1 cellular context compared by ENCODE assay signal in genomic region chr12:118288174-118288573, GRCh38.
A peak's percentile ranks its signal among the peaks of the same experiment; 100 is the strongest.
TF ChIP-seq lines count a peak whose summit lies in the region.

No MANE protein-coding gene starts in this region.

TF ChIP-seq in K562, 482 proteins besides CTCF, POLR2A, EP300 and RAD21 (continued from another document):
- TF ChIP-seq, protein P1, sequence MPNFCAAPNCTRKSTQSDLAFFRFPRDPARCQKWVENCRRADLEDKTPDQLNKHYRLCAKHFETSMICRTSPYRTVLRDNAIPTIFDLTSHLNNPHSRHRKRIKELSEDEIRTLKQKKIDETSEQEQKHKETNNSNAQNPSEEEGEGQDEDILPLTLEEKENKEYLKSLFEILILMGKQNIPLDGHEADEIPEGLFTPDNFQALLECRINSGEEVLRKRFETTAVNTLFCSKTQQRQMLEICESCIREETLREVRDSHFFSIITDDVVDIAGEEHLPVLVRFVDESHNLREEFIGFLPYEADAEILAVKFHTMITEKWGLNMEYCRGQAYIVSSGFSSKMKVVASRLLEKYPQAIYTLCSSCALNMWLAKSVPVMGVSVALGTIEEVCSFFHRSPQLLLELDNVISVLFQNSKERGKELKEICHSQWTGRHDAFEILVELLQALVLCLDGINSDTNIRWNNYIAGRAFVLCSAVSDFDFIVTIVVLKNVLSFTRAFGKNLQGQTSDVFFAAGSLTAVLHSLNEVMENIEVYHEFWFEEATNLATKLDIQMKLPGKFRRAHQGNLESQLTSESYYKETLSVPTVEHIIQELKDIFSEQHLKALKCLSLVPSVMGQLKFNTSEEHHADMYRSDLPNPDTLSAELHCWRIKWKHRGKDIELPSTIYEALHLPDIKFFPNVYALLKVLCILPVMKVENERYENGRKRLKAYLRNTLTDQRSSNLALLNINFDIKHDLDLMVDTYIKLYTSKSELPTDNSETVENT (CRISPR knock-in tag; IDR thresholded peaks at IDR 0.05), result no peak
- TF ChIP-seq ARID1B (IDR thresholded peaks at IDR 0.05) (peak; percentile 74), LEF1 (IDR thresholded peaks at IDR 0.05) (peak; percentile 68; the same call in 1 of the 2 replicates), ZNF324 (CRISPR knock-in tag; IDR thresholded peaks at IDR 0.05) (no peak), CCNT2 (IDR thresholded peaks at IDR 0.05; ENCODE audit: borderline replicate concordance, extremely low read depth, insufficient read length, low read depth, low read length) (peak; percentile 14), CBFA2T2 (conservative IDR thresholded peaks at IDR 0.05) (peak; percentile 52), TRIM24 (IDR thresholded peaks at IDR 0.05) (peak in 1 of 2 experiments; percentile 46; a peak in 1 of 4 replicates), KDM1A (IDR thresholded peaks at IDR 0.05) (0 out of 4 replicates have a peak, but pooled peaks of 1 of the 2 experiments have one; percentile 27), JUND (IDR thresholded peaks at IDR 0.05; ENCODE audit: borderline replicate concordance, low read depth, low read length) (peak; percentile 47; the same call in 1 of the 2 replicates), JUND (tag; IDR thresholded peaks at IDR 0.05; ENCODE audit: borderline replicate concordance, low read depth, low read length) (no peak; the same call in 1 of the 3 replicates), GATAD2B (IDR thresholded peaks at IDR 0.05; ENCODE audit: borderline replicate concordance) (peak; percentile 75; the same call in 1 of the 2 replicates), DPF2 (IDR thresholded peaks at IDR 0.05) (peak; percentile 81), ATF7 (IDR thresholded peaks at IDR 0.05) (peak; percentile 67), TAL1 (IDR thresholded peaks at IDR 0.05) (peak; percentile 55), ZBTB7A (IDR thresholded peaks at IDR 0.05; ENCODE audit: borderline replicate concordance, control insufficient read depth, low read depth, low read length) (no peak), FOXJ2 (tag; IDR thresholded peaks at IDR 0.05) (no peak), SMARCE1 (IDR thresholded peaks at IDR 0.05) (peak; percentile 54; the same call in 1 of the 2 replicates), XRCC5 (IDR thresholded peaks at IDR 0.05; ENCODE audit: low read depth, low read length) (no peak), TEAD4 (IDR thresholded peaks at IDR 0.05; ENCODE audit: low read length) (peak; percentile 59), TEAD4 (CRISPR knock-in tag; IDR thresholded peaks at IDR 0.05; ENCODE audit: borderline replicate concordance) (no peak), NCOR1 (IDR thresholded peaks at IDR 0.05) (peak; percentile 79), ESRRA (IDR thresholded peaks at IDR 0.05; ENCODE audit: borderline replicate concordance, low read depth) (peak; percentile 75), HMBOX1 (IDR thresholded peaks at IDR 0.05) (peak; percentile 68), SOX6 (IDR thresholded peaks at IDR 0.05) (peak; percentile 24; the same call in 1 of the 2 replicates), KLF13 (tag; IDR thresholded peaks at IDR 0.05; ENCODE audit: borderline replicate concordance, low read depth) (no peak), SREBF2 (CRISPR knock-in tag; IDR thresholded peaks at IDR 0.05) (no peak), CBFA2T3 (IDR thresholded peaks at IDR 0.05) (peak; percentile 77), ARID3A (IDR thresholded peaks at IDR 0.05; ENCODE audit: borderline replicate concordance, low read depth, low read length) (peak; percentile 20; the same call in 1 of the 2 replicates), HDAC3 (IDR thresholded peaks at IDR 0.05; ENCODE audit: borderline replicate concordance, partially characterized antibody) (peak; percentile 52), RBM34 (IDR thresholded peaks at IDR 0.05; ENCODE audit: borderline replicate concordance, insufficient read depth, low read length) (no peak), EGR1 (conservative IDR thresholded peaks at IDR 0.05) (peak; percentile 84), GATAD2A (IDR thresholded peaks at IDR 0.05) (0 out of 2 replicates have a peak, but pooled peaks have one; percentile 11), PHB2 (IDR thresholded peaks at IDR 0.05; ENCODE audit: low read depth) (no peak)
- TF ChIP-seq, protein P2, sequence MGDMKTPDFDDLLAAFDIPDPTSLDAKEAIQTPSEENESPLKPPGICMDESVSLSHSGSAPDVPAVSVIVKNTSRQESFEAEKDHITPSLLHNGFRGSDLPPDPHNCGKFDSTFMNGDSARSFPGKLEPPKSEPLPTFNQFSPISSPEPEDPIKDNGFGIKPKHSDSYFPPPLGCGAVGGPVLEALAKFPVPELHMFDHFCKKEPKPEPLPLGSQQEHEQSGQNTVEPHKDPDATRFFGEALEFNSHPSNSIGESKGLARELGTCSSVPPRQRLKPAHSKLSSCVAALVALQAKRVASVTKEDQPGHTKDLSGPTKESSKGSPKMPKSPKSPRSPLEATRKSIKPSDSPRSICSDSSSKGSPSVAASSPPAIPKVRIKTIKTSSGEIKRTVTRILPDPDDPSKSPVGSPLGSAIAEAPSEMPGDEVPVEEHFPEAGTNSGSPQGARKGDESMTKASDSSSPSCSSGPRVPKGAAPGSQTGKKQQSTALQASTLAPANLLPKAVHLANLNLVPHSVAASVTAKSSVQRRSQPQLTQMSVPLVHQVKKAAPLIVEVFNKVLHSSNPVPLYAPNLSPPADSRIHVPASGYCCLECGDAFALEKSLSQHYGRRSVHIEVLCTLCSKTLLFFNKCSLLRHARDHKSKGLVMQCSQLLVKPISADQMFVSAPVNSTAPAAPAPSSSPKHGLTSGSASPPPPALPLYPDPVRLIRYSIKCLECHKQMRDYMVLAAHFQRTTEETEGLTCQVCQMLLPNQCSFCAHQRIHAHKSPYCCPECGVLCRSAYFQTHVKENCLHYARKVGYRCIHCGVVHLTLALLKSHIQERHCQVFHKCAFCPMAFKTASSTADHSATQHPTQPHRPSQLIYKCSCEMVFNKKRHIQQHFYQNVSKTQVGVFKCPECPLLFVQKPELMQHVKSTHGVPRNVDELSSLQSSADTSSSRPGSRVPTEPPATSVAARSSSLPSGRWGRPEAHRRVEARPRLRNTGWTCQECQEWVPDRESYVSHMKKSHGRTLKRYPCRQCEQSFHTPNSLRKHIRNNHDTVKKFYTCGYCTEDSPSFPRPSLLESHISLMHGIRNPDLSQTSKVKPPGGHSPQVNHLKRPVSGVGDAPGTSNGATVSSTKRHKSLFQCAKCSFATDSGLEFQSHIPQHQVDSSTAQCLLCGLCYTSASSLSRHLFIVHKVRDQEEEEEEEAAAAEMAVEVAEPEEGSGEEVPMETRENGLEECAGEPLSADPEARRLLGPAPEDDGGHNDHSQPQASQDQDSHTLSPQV (IDR thresholded peaks at IDR 0.05), result 0 out of 2 replicates have a peak, but pooled peaks have one; percentile 39
- TF ChIP-seq, protein P3, sequence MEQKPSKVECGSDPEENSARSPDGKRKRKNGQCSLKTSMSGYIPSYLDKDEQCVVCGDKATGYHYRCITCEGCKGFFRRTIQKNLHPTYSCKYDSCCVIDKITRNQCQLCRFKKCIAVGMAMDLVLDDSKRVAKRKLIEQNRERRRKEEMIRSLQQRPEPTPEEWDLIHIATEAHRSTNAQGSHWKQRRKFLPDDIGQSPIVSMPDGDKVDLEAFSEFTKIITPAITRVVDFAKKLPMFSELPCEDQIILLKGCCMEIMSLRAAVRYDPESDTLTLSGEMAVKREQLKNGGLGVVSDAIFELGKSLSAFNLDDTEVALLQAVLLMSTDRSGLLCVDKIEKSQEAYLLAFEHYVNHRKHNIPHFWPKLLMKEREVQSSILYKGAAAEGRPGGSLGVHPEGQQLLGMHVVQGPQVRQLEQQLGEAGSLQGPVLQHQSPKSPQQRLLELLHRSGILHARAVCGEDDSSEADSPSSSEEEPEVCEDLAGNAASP (IDR thresholded peaks at IDR 0.05), result peak; percentile 73
- TF ChIP-seq, protein P4, sequence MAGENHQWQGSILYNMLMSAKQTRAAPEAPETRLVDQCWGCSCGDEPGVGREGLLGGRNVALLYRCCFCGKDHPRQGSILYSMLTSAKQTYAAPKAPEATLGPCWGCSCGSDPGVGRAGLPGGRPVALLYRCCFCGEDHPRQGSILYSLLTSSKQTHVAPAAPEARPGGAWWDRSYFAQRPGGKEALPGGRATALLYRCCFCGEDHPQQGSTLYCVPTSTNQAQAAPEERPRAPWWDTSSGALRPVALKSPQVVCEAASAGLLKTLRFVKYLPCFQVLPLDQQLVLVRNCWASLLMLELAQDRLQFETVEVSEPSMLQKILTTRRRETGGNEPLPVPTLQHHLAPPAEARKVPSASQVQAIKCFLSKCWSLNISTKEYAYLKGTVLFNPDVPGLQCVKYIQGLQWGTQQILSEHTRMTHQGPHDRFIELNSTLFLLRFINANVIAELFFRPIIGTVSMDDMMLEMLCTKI (IDR thresholded peaks at IDR 0.05; ENCODE audit: partially characterized antibody), result no peak
- TF ChIP-seq, protein P5, sequence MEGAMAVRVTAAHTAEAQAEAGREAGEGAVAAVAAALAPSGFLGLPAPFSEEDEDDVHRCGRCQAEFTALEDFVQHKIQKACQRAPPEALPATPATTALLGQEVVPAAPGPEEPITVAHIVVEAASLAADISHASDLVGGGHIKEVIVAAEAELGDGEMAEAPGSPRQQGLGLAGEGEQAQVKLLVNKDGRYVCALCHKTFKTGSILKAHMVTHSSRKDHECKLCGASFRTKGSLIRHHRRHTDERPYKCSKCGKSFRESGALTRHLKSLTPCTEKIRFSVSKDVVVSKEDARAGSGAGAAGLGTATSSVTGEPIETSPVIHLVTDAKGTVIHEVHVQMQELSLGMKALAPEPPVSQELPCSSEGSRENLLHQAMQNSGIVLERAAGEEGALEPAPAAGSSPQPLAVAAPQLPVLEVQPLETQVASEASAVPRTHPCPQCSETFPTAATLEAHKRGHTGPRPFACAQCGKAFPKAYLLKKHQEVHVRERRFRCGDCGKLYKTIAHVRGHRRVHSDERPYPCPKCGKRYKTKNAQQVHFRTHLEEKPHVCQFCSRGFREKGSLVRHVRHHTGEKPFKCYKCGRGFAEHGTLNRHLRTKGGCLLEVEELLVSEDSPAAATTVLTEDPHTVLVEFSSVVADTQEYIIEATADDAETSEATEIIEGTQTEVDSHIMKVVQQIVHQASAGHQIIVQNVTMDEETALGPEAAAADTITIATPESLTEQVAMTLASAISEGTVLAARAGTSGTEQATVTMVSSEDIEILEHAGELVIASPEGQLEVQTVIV (CRISPR knock-in tag; IDR thresholded peaks at IDR 0.05; ENCODE audit: borderline replicate concordance), result no peak
